In the genomic region with DNA sequence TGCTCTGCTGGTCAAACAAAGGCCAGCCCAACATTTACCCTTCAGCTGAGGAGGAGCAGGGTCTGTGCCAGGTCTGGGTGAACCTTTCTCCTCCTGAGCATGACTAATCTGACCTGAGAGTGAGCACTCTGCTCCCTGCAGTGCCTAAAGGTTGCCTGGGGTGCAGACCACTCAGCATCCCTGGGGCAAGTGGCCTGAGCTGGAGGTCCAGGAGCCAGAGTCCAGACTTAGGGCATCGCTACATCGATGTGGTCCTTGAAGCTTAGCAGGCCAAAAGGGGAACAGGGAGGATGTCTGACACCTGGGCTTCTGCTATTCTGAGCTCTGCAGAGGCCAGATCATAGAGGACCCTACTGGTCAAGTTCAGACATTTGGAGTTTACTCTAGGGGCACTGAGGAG, we compare ENCODE assay signal across 19 cellular contexts.
"Had no signal": no experiment of that assay in that cellular context is flagged by ENCODE, and none has a peak within 500 bp of the region (broad histone marks: within the 10 kb centered on the region; RNA-seq: fewer than 3 reads in every experiment).

No MANE protein-coding gene starts in this region.

- H3K9me3 ChIP-seq: SJSA1 had no signal

- H3K36me3 ChIP-seq: SJSA1 had no signal

- H3K27ac ChIP-seq: SJSA1, SK-N-MC had no signal

- H3K4me3 ChIP-seq: SJSA1, SK-N-MC had no signal

- H3K27me3 ChIP-seq: SJSA1 had no signal

- DNase-seq: KBM-7, MV-4-11, NCI-H1048, NCI-H1105, NCI-H1417, NCI-H1436 treated with DMSO at 0.1 percent for 48 hours, NCI-H1694, NCI-H187 treated with DMSO at 0.1 percent for 48 hours, NCI-H2029 treated with DMSO at 0.1 percent for 48 hours, NCI-H2107, NCI-H2227 treated with DMSO at 0.1 percent for 48 hours, NCI-H524, NCI-H69, NCI-H774, Right ventricle myocardium superior, RPMI8226, SIG-M5 had no signal
